In the genomic region with DNA sequence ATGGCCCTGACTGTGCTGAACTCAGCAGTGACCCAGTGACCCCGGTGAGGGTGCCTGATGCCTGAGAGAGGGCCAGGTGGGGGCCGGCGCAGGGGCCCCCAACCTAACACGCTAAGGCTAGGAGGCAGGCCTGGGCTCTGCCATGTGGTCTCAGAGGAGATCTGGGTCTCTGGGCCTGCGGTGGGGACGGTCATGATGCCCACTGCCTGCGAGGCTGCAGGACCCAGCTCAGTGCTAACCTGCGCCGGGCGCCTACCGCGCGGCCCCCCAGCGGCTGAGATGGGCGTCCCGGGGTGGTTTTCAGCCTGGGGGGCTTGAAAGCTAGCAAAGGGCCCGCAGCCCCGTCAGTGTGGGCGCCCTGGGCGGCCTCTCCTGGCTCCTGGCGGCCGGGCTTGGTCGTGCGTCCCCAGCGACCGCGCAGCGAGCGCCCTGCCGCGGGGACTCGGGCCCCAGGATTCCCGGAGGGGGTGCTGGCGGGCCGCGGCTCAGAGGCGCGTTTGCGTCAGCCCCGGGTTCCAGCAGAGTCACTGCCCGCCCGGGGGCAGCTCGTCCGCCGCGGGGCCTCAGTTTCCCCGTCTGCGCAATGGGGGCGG, we compare ENCODE assay signal across 1 cellular context.
TF ChIP-seq lines count a peak whose summit lies in the region.

No MANE protein-coding gene starts in this region.

TF ChIP-seq in HepG2, 621 proteins besides CTCF, POLR2A, EP300 and RAD21 (continued from another document):
- TF ChIP-seq, protein P1, sequence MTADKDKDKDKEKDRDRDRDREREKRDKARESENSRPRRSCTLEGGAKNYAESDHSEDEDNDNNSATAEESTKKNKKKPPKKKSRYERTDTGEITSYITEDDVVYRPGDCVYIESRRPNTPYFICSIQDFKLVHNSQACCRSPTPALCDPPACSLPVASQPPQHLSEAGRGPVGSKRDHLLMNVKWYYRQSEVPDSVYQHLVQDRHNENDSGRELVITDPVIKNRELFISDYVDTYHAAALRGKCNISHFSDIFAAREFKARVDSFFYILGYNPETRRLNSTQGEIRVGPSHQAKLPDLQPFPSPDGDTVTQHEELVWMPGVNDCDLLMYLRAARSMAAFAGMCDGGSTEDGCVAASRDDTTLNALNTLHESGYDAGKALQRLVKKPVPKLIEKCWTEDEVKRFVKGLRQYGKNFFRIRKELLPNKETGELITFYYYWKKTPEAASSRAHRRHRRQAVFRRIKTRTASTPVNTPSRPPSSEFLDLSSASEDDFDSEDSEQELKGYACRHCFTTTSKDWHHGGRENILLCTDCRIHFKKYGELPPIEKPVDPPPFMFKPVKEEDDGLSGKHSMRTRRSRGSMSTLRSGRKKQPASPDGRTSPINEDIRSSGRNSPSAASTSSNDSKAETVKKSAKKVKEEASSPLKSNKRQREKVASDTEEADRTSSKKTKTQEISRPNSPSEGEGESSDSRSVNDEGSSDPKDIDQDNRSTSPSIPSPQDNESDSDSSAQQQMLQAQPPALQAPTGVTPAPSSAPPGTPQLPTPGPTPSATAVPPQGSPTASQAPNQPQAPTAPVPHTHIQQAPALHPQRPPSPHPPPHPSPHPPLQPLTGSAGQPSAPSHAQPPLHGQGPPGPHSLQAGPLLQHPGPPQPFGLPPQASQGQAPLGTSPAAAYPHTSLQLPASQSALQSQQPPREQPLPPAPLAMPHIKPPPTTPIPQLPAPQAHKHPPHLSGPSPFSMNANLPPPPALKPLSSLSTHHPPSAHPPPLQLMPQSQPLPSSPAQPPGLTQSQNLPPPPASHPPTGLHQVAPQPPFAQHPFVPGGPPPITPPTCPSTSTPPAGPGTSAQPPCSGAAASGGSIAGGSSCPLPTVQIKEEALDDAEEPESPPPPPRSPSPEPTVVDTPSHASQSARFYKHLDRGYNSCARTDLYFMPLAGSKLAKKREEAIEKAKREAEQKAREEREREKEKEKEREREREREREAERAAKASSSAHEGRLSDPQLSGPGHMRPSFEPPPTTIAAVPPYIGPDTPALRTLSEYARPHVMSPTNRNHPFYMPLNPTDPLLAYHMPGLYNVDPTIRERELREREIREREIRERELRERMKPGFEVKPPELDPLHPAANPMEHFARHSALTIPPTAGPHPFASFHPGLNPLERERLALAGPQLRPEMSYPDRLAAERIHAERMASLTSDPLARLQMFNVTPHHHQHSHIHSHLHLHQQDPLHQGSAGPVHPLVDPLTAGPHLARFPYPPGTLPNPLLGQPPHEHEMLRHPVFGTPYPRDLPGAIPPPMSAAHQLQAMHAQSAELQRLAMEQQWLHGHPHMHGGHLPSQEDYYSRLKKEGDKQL (CRISPR knock-in tag; IDR thresholded peaks at IDR 0.05; ENCODE audit: low read depth): no peak
- no peak for TF ChIP-seq NFYB (CRISPR knock-in tag; IDR thresholded peaks at IDR 0.05)
- TF ChIP-seq FLYWCH1 (CRISPR knock-in tag; IDR thresholded peaks at IDR 0.05): no peak
- TF ChIP-seq NCOR1 (IDR thresholded peaks at IDR 0.05; ENCODE audit: borderline replicate concordance, low read length): no peak
- TF ChIP-seq REXO4 (CRISPR knock-in tag; IDR thresholded peaks at IDR 0.05; ENCODE audit: borderline replicate concordance): no peak
- no peak for TF ChIP-seq GFI1 (CRISPR knock-in tag; IDR thresholded peaks at IDR 0.05; ENCODE audit: borderline replicate concordance)
- TF ChIP-seq ETV5 (CRISPR knock-in tag; IDR thresholded peaks at IDR 0.05; ENCODE audit: borderline replicate concordance): no peak
